In genomic region chr14:103056322-103057027, GRCh38 we compare ENCODE assay signal across 7 cellular contexts. TPM values are rescaled to one million over a fixed set of nuclear protein-coding genes. Genes with fewer than 3 reads are reported as not detected.
DNase-seq lines count a peak whose midpoint lies in the region; ATAC-seq and TF ChIP-seq lines count a peak whose summit lies in the region.

No MANE protein-coding gene starts in this region.

- H3K9me3 ChIP-seq in WERI-Rb-1 (ENCODE audit: severe bottlenecking) = no peaks in the 10 kb centered on the region
- H3K9me3 ChIP-seq in gastroesophageal sphincter = no peaks in the 10 kb centered on the region

- ATAC-seq in gastroesophageal sphincter = peak; percentile 7

- H3K4me3 ChIP-seq in GM06990 (replicated peaks; ENCODE audit: low read depth, low read length) (peak overlapping the region; percentile 79), WERI-Rb-1 (ENCODE audit: low read depth, low read length) (peak overlapping the region; percentile 85), gastroesophageal sphincter (peak overlapping the region; percentile 67 to 78)

- H3K4me1 Mint-ChIP-seq in osteocyte (ENCODE audit: unreplicated experiment) = peaks cover 35% of the 10 kb centered on the region

- no peak for TF ChIP-seq EP300 in gastroesophageal sphincter (IDR thresholded peaks at IDR 0.05)

- WGBS in gastroesophageal sphincter (ENCODE audit: low coverage in 1 of 2), 2 donors = 0 to 1% methylated on average over 7 to 23 of the region's 50 CpGs

- H3K27ac ChIP-seq in WERI-Rb-1 (peak overlapping the region; percentile 71), gastroesophageal sphincter (peak overlapping the region; percentile 54 to 99 (median 92))

- peak overlapping the region; percentile 88 for H3K4me3 Mint-ChIP-seq in osteocyte (ENCODE audit: unreplicated experiment)

- peaks cover 3% of the 10 kb centered on the region for H3K36me3 Mint-ChIP-seq in osteocyte (ENCODE audit: unreplicated experiment)

- no peaks in the 10 kb centered on the region for H3K9me3 Mint-ChIP-seq in osteocyte (ENCODE audit: unreplicated experiment)

- H3K27ac Mint-ChIP-seq in osteocyte (ENCODE audit: unreplicated experiment) = peak overlapping the region; percentile 82

- TF ChIP-seq CTCF in GM06990 (IDR thresholded peaks at IDR 0.05; ENCODE audit: insufficient read depth, low read length, poor library complexity, severe bottlenecking) (peak; percentile 49), WERI-Rb-1 (IDR thresholded peaks at IDR 0.05; ENCODE audit: low read depth, low read length) (no peak), gastroesophageal sphincter (IDR thresholded peaks at IDR 0.05) (no peak), osteocyte (IDR thresholded peaks at IDR 0.05) (no peak)

- no peak for TF ChIP-seq POLR2A in gastroesophageal sphincter (IDR thresholded peaks at IDR 0.05)

- H3K27me3 ChIP-seq in GM06990 (replicated peaks; ENCODE audit: control insufficient read depth, insufficient read depth, low read length) (no peaks in the 10 kb centered on the region), WERI-Rb-1 (ENCODE audit: insufficient read depth, low read depth, severe bottlenecking) (no peaks in the 10 kb centered on the region), gastroesophageal sphincter (no peaks in the 10 kb centered on the region)

- no peaks in the 10 kb centered on the region for H3K27me3 Mint-ChIP-seq in osteocyte (ENCODE audit: unreplicated experiment)

- DNase-seq in GM06990 (ENCODE audit: extremely low read depth, insufficient read length) = no peak
- DNase-seq in HT-29 (ENCODE audit: low spot score) = peak; percentile 28
- peak; percentile 82 for DNase-seq in WERI-Rb-1
- DNase-seq in osteocyte (ENCODE audit: extremely low spot score, unreplicated experiment) = no peak
- DNase-seq in NK-92 (lab: John Stamatoyannopoulos, UW; ENCODE audit: unreplicated experiment) = no peak
- no peak for DNase-seq in activated CD4-positive, alpha-beta T cell treated with anti-CD3 and anti-CD28 coated beads for 48 hours

- H3K36me3 ChIP-seq in GM06990 (ENCODE audit: control insufficient read depth, insufficient read depth, low read length) = no peaks in the 10 kb centered on the region
- peaks cover 14% of the 10 kb centered on the region for H3K36me3 ChIP-seq in WERI-Rb-1
- no peaks in the 10 kb centered on the region for H3K36me3 ChIP-seq in gastroesophageal sphincter

- peaks cover 0 to 72% (median 31%) of the 10 kb centered on the region in 3 donors for H3K4me1 ChIP-seq in gastroesophageal sphincter

RNA-seq across cellular contexts. Expression of gene CDC42BPB, which starts 0.9 kb away (rescaled TPM):
- 40.0 and 51.0 TPM in 2 replicates for total RNA-seq in HT-29 (2014; rRNA removed; shearing (Covaris generic))
- 100 to 1,000 TPM in 1 of 4 donors, 10 to 100 TPM in 3; 86.7 to 151 (median 97.3) TPM for total RNA-seq in gastroesophageal sphincter
- 99.0 and 102 TPM in 2 replicates for total RNA-seq in osteocyte

RNA-seq across cellular contexts. Expression of gene LBHD2, which starts 27.5 kb away (rescaled TPM):
- total RNA-seq in HT-29 (2014; rRNA removed; shearing (Covaris generic)) = not detected in 2 replicates
- not detected for total RNA-seq in gastroesophageal sphincter
- total RNA-seq in osteocyte = not detected in 2 replicates

RNA-seq across cellular contexts. Expression of gene EXOC3L4, which starts 38.0 kb away (rescaled TPM):
- 3.9 and 6.2 TPM in 2 replicates for total RNA-seq in HT-29 (2014; rRNA removed; shearing (Covaris generic))
- total RNA-seq in gastroesophageal sphincter = 1 to 10 TPM in 1 of 4 donors, under 1 TPM in 2, not detected in 1; 0.40 to 3.6 (median 0.45) TPM
- 0.86 TPM in 1 of 2 replicates, not detected in the other for total RNA-seq in osteocyte

Comparison
In these comparisons a context has a peak if more than half of its experiments do, and no peak if none do; other contexts are left out.
1. DNase-seq: peak in HT-29 (single experiment) and WERI-Rb-1 (single experiment); none in GM06990 (single experiment), osteocyte (single experiment), NK-92 (single experiment) and activated CD4-positive, alpha-beta T cell treated with anti-CD3 and anti-CD28 coated beads for 48 hours (single experiment).
2. Peak in every context shown above with its lines, with median percentiles within 50 percentile points of each other: H3K4me3 ChIP-seq.